ENCODE assay signal across 38 cellular contexts in the genomic region with DNA sequence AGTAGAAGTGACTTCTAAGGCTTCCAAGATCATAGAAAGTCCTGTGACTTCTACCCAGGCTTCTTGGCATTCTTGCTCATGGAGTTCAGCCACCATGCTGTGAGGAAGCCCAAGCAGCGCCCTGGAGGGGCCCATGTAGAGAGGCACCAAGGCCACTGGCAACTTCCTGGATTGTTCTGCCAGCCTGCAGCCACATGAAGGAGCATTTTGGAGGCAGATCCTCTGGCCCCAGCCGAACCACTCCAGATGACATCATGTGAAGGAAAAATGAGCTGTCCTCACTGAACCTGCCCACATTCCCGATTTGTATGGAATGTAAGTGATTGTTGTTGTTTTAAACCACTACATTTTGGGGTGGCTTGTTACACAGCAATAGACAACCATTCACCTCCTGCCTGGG. TPM values are rescaled to one million over a fixed set of nuclear protein-coding genes. Genes with fewer than 3 reads are reported as not detected.
"Had no signal": no experiment of that assay in that cellular context is flagged by ENCODE, and none has a peak within 500 bp of the region (broad histone marks: within the 10 kb centered on the region; RNA-seq: fewer than 3 reads in every experiment).

No MANE protein-coding gene starts in this region.

- H3K36me3 ChIP-seq: adrenal gland, brain microvascular endothelial cell, breast epithelium had no signal

- H3K27ac Mint-ChIP-seq: activated B cell treated with CpG ODN at 0.5 μM for 24 hours; activated CD4-positive, alpha-beta memory T cell treated with anti-CD3 and anti-CD28 coated beads for 36 hours; activated CD4-positive, alpha-beta T cell treated with anti-CD3 and anti-CD28 coated beads, Interleukin-2, amount 10 ng/mL, durations not matched to agents 24 days and 14 days; activated CD8-positive, alpha-beta T cell treated with anti-CD3 and anti-CD28 coated beads for 36 hours; activated naive CD4-positive, alpha-beta T cell treated with anti-CD3 and anti-CD28 coated beads for 36 hours; activated naive CD4-positive, alpha-beta T cell treated with anti-CD3 and anti-CD28 coated beads, Interleukin-2, amount 50 U/mL, for 72 hours; activated naive CD8-positive, alpha-beta T cell treated with anti-CD3 and anti-CD28 coated beads for 36 hours; activated T-cell treated with anti-CD3 and anti-CD28 coated beads, Interleukin-2, amount 50 U/mL, for 72 hours; activated T-helper 1 cell treated with anti-CD3 and anti-CD28 coated beads, Interleukin-12 subunit alpha, Interleukin-12 subunit beta, Interleukin-2, Interleukin-4 antibody, amounts not matched to agents 30 ng/mL and 10 ng/mL and 1 ng/mL, durations not matched to agents 14 hours and 24 hours and 36 hours; activated T-helper 17 cell treated with anti-CD3 and anti-CD28 coated beads, Interleukin-2, amount 50 U/mL, for 72 hours; T-helper 1 cell treated with Interleukin-12 subunit alpha and Interleukin-12 subunit beta and Interleukin-4 antibody, amounts not matched to agents 30 μg/mL and 1 μg/mL, for 36 hours; T-helper 2 cell treated with Interferon-gamma antibody and Interleukin-4, amounts not matched to agents 5 μg/mL and 100 μg/mL, for 36 hours had no signal

- H3K4me1 Mint-ChIP-seq: activated B cell treated with CpG ODN at 0.5 μM for 24 hours; activated CD4-positive, alpha-beta T cell treated with anti-CD3 and anti-CD28 coated beads, Interleukin-2, amount 10 ng/mL, durations not matched to agents 24 days and 14 days; activated naive CD8-positive, alpha-beta T cell treated with anti-CD3 and anti-CD28 coated beads for 36 hours; activated T-helper 17 cell treated with anti-CD3 and anti-CD28 coated beads, Interleukin-2, amount 50 U/mL, for 72 hours had no signal

- FAIRE-seq: astrocyte, TTC549 had no signal

- DNase-seq: activated B cell treated with CpG ODN at 0.5 μM for 24 hours; activated CD4-positive, alpha-beta memory T cell treated with anti-CD3 and anti-CD28 coated beads for 36 hours; activated CD4-positive, alpha-beta T cell treated with anti-CD3 and anti-CD28 coated beads for 4 hours; activated CD4-positive, alpha-beta T cell treated with anti-CD3 and anti-CD28 coated beads, Interleukin-2, amount 10 ng/mL, durations not matched to agents 24 days and 14 days; activated CD4-positive, alpha-beta T cell treated with anti-CD3 and anti-CD28 coated beads, Interleukin-2, amount 50 U/mL, for 1 hour; activated CD4-positive, alpha-beta T cell treated with anti-CD3 and anti-CD28 coated beads, Interleukin-2, amount 50 U/mL, for 4 hours; activated CD4-positive, CD25-positive, alpha-beta regulatory T cell treated with anti-CD3 and anti-CD28 coated beads, Interleukin-2, amount 50 U/mL, for 72 hours; activated CD8-positive, alpha-beta memory T cell treated with anti-CD3 and anti-CD28 coated beads, Interleukin-2, amount 50 U/mL, for 4 hours; activated CD8-positive, alpha-beta T cell treated with anti-CD3 and anti-CD28 coated beads for 36 hours; activated effector memory CD4-positive, alpha-beta T cell treated with anti-CD3 and anti-CD28 coated beads, Interleukin-2, amount 50 U/mL, for 16 hours; activated gamma-delta T cell treated with Interleukin-2 at 50 U/mL for 16 hours; activated naive CD4-positive, alpha-beta T cell; activated naive CD4-positive, alpha-beta T cell treated with anti-CD3 and anti-CD28 coated beads for 36 hours; activated naive CD4-positive, alpha-beta T cell treated with anti-CD3 and anti-CD28 coated beads, Interleukin-2, amount 50 U/mL, for 16 hours; activated naive CD8-positive, alpha-beta T cell treated with anti-CD3 and anti-CD28 coated beads for 36 hours; activated T-cell treated with anti-CD3 and anti-CD28 coated beads for 4 hours; activated T-cell treated with anti-CD3 and anti-CD28 coated beads, Interleukin-2, amount 50 U/mL, for 1 hour; activated T-cell treated with anti-CD3 and anti-CD28 coated beads, Interleukin-2, amount 50 U/mL, for 4 hours; activated T-cell treated with anti-CD3 and anti-CD28 coated beads, Interleukin-2, amount 50 U/mL, for 72 hours; adrenal gland; amniotic stem cell; aorta; body of pancreas; brain microvascular endothelial cell; central memory CD4-positive, alpha-beta T cell; T-helper 2 cell; T-helper 9 cell had no signal

- H3K4me3 Mint-ChIP-seq: activated B cell treated with CpG ODN at 0.5 μM for 24 hours; activated CD4-positive, alpha-beta memory T cell treated with anti-CD3 and anti-CD28 coated beads for 36 hours; activated CD4-positive, alpha-beta T cell treated with anti-CD3 and anti-CD28 coated beads, Interleukin-2, amount 10 ng/mL, durations not matched to agents 24 days and 14 days; activated CD8-positive, alpha-beta T cell treated with anti-CD3 and anti-CD28 coated beads for 36 hours; activated naive CD4-positive, alpha-beta T cell treated with anti-CD3 and anti-CD28 coated beads for 36 hours; activated naive CD8-positive, alpha-beta T cell treated with anti-CD3 and anti-CD28 coated beads for 36 hours; activated T-cell treated with anti-CD3 and anti-CD28 coated beads, Interleukin-2, amount 50 U/mL, for 4 hours; activated T-cell treated with anti-CD3 and anti-CD28 coated beads, Interleukin-2, amount 50 U/mL, for 72 hours; activated T-helper 1 cell treated with anti-CD3 and anti-CD28 coated beads, Interleukin-12 subunit alpha, Interleukin-12 subunit beta, Interleukin-2, Interleukin-4 antibody, amounts not matched to agents 30 ng/mL and 10 ng/mL and 1 ng/mL, durations not matched to agents 14 hours and 24 hours and 36 hours; activated T-helper 17 cell treated with anti-CD3 and anti-CD28 coated beads, Interleukin-2, amount 50 U/mL, for 72 hours; T-helper 1 cell treated with Interleukin-12 subunit alpha and Interleukin-12 subunit beta and Interleukin-4 antibody, amounts not matched to agents 30 μg/mL and 1 μg/mL, for 36 hours; T-helper 2 cell treated with Interferon-gamma antibody and Interleukin-4, amounts not matched to agents 5 μg/mL and 100 μg/mL, for 36 hours had no signal

- H3K27me3 ChIP-seq: adrenal gland, body of pancreas, brain microvascular endothelial cell had no signal

- H3K4me3 ChIP-seq: adrenal gland, body of pancreas, breast epithelium had no signal

- H3K36me3 Mint-ChIP-seq: activated naive CD8-positive, alpha-beta T cell treated with anti-CD3 and anti-CD28 coated beads for 36 hours had no signal

- ATAC-seq: activated CD8-positive, alpha-beta T cell treated with anti-CD3 and anti-CD28 coated beads for 36 hours; activated naive CD4-positive, alpha-beta T cell treated with anti-CD3 and anti-CD28 coated beads, Interleukin-2, amount 50 U/mL, for 72 hours; activated T-cell treated with anti-CD3 and anti-CD28 coated beads, Interleukin-2, amount 50 U/mL, for 4 hours; activated T-cell treated with anti-CD3 and anti-CD28 coated beads, Interleukin-2, amount 50 U/mL, for 72 hours; activated T-helper 17 cell treated with anti-CD3 and anti-CD28 coated beads, Interleukin-2, amount 50 U/mL, for 72 hours; body of pancreas had no signal

RNA-seq across cellular contexts. Expression of gene MNX1, which starts 51.5 kb away (rescaled TPM):
- total RNA-seq: activated B cell treated with CpG ODN at 0.5 μM for 24 hours; activated CD4-positive, alpha-beta memory T cell treated with anti-CD3 and anti-CD28 coated beads for 36 hours; activated CD4-positive, alpha-beta T cell treated with anti-CD3 and anti-CD28 coated beads, Interleukin-2, amount 10 ng/mL, durations not matched to agents 24 days and 14 days; activated CD8-positive, alpha-beta memory T cell treated with anti-CD3 and anti-CD28 coated beads for 36 hours; activated CD8-positive, alpha-beta T cell treated with anti-CD3 and anti-CD28 coated beads for 36 hours; activated naive CD8-positive, alpha-beta T cell treated with anti-CD3 and anti-CD28 coated beads for 36 hours; activated T-cell treated with anti-CD3 and anti-CD28 coated beads, Interleukin-2, amount 50 U/mL, for 4 hours; activated T-helper 1 cell treated with anti-CD3 and anti-CD28 coated beads, Interleukin-12 subunit alpha, Interleukin-12 subunit beta, Interleukin-2, Interleukin-4 antibody, amounts not matched to agents 30 ng/mL and 10 ng/mL and 1 ng/mL, durations not matched to agents 14 hours and 24 hours and 36 hours; activated T-helper 17 cell treated with anti-CD3 and anti-CD28 coated beads, Interleukin-2, amount 50 U/mL, for 72 hours; aorta; astrocyte; cardiac septum; cerebellum had no signal
